ENCODE assay signal across 7 cellular contexts in genomic region chr15:85485956-85486567, GRCh38.
DNase-seq lines count a peak whose midpoint lies in the region; ATAC-seq and TF ChIP-seq lines count a peak whose summit lies in the region.

No MANE protein-coding gene starts in this region.

- intact Hi-C loops in MCF 10A (cut with micrococcal nuclease): loop anchor here (1.0 to 5.0 kb wide), 2 partner anchors 73 to 154 kb away; no protein-coding TSS in a partner anchor

- H3K36me3 Mint-ChIP-seq in T-cell (peaks cover 13% of the 10 kb centered on the region), MCF 10A (ENCODE audit: insufficient read depth, unreplicated experiment) (peaks cover 25% of the 10 kb centered on the region)

- CTCF ChIA-PET in HEK293T (lab: Yijun Ruan, JAX): interaction anchor here (0.6 to 1.8 kb wide), 8 partner anchors 9 to 333 kb away, joined by 3 to 7 read pairs (median 3); no protein-coding TSS in a partner anchor
- CTCF ChIA-PET in T-cell (lab: Charles Lee): interaction anchor here (0.6 to 1.4 kb wide), 6 partner anchors 9 to 33 kb away, joined by 3 to 5 read pairs (median 4); no protein-coding TSS in a partner anchor
- CTCF ChIA-PET in MCF 10A (lab: Yijun Ruan, JAX): interaction anchor here (0.6 to 6.7 kb wide), 30 partner anchors 8 to 206 kb away, joined by 3 to 64 read pairs (median 4); no protein-coding TSS in a partner anchor

- TF ChIP-seq CTCF in GM12874 (IDR thresholded peaks at IDR 0.05; ENCODE audit: insufficient read depth, low read depth, low read length): peak; percentile 70
- TF ChIP-seq CTCF in MCF 10A (IDR thresholded peaks at IDR 0.05; ENCODE audit: unreplicated experiment): peak; percentile 62

- peak; percentile 68 to 78 (median 74) for ATAC-seq in T-cell (replicated peaks in 1 of 4)

- H3K27me3 Mint-ChIP-seq in T-cell (no peaks in the 10 kb centered on the region), MCF 10A (ENCODE audit: insufficient read depth, unreplicated experiment) (no peaks in the 10 kb centered on the region)

- H3K4me3 Mint-ChIP-seq in T-cell (no peak overlapping the region), MCF 10A (ENCODE audit: unreplicated experiment) (no peak overlapping the region)

- H3K4me1 Mint-ChIP-seq in T-cell: peaks cover 62 to 81% (median 76%) of the 10 kb centered on the region in 3 donors
- H3K4me1 Mint-ChIP-seq in MCF 10A (ENCODE audit: insufficient read depth, unreplicated experiment): peaks cover 37% of the 10 kb centered on the region

- DNase-seq in HEK293T (ENCODE audit: extremely low spot score): peak; percentile 73
- peak; percentile 2 for DNase-seq in NCI-H128 (lab: John Stamatoyannopoulos, UW; ENCODE audit: unreplicated experiment)
- peak in 30 of 34 experiments; percentile 9 to 73 (median 44) for DNase-seq in T-cell
- peak; percentile 83 for DNase-seq in MCF 10A (ENCODE audit: unreplicated experiment)
- peak; percentile 77 for DNase-seq in islet precursor cell
- peak; percentile 72 for DNase-seq in stimulated activated CD4-positive, alpha-beta T cell treated with anti-CD3 and anti-CD28 coated beads, Interleukin-4, amount 100 ng/mL, for 24 hours

- H3K9me3 Mint-ChIP-seq in T-cell: no peaks in the 10 kb centered on the region
- H3K9me3 Mint-ChIP-seq in MCF 10A (ENCODE audit: unreplicated experiment): no peaks in the 10 kb centered on the region

- no TSS peak for BruUV-seq in MCF 10A (replicated peaks; lab: Mats Ljungman, UMichigan)

- POLR2A ChIA-PET in HEK293T (lab: Yijun Ruan, JAX): no interaction called here
- POLR2A ChIA-PET in T-cell (lab: Charles Lee): interaction anchor here (0.6 to 0.7 kb wide), 4 partner anchors 71 to 174 kb away, joined by 3 to 5 read pairs (median 4); no protein-coding TSS in a partner anchor
- POLR2A ChIA-PET in MCF 10A (lab: Yijun Ruan, JAX): interaction anchor here (0.9 to 1.1 kb wide), 2 partner anchors 8 to 156 kb away, joined by 3 to 4 read pairs; no protein-coding TSS in a partner anchor

- H3K27ac Mint-ChIP-seq in T-cell (peak overlapping the region in 1 of 2 donors; percentile 45), MCF 10A (ENCODE audit: low read depth, unreplicated experiment) (no peak overlapping the region)

TF ChIP-seq in HEK293T, 16 proteins besides CTCF, POLR2A, EP300 and RAD21:
- no peak for TF ChIP-seq PKNOX1 (IDR thresholded peaks at IDR 0.05)
- no peak for TF ChIP-seq HDGF (IDR thresholded peaks at IDR 0.05; ENCODE audit: borderline replicate concordance)
- TF ChIP-seq FOXK2 (IDR thresholded peaks at IDR 0.05): no peak
- TF ChIP-seq CTBP1 (IDR thresholded peaks at IDR 0.05; ENCODE audit: borderline replicate concordance): no peak
- no peak for TF ChIP-seq NFRKB (IDR thresholded peaks at IDR 0.05)
- no peak for TF ChIP-seq FOXA1 (IDR thresholded peaks at IDR 0.05)
- no peak for TF ChIP-seq ELF4 (IDR thresholded peaks at IDR 0.05)
- TF ChIP-seq SUZ12 (IDR thresholded peaks at IDR 0.05): no peak
- no peak for TF ChIP-seq SP1 (IDR thresholded peaks at IDR 0.05)
- no peak for TF ChIP-seq ZNF384 (IDR thresholded peaks at IDR 0.05)

Comparison
In these comparisons a context has a peak if more than half of its experiments do, and no peak if none do; other contexts are left out.
1. Peak in every context shown above with its lines: DNase-seq and ATAC-seq.
2. DNase-seq: peak in every context shown above with its lines; median percentile 83 in MCF 10A; 77 in islet precursor cell; 73 in HEK293T; 72 in stimulated activated CD4-positive, alpha-beta T cell treated with anti-CD3 and anti-CD28 coated beads, Interleukin-4, amount 100 ng/mL, for 24 hours; 44 in T-cell; 2 in NCI-H128.